8 cellular contexts compared by ENCODE assay signal in genomic region chr2:241858206-241859016, GRCh38. TPM values are rescaled to one million over a fixed set of nuclear protein-coding genes. Genes with fewer than 3 reads are reported as not detected.
DNase-seq lines count a peak whose midpoint lies in the region; ATAC-seq and TF ChIP-seq lines count a peak whose summit lies in the region.

Gene PDCD1, minus strand, starts transcription at chr2:241858894. Its CDS starts 56 bp downstream, at chr2:241858838.

- H3K36me3 ChIP-seq in OCI-LY1 (ENCODE audit: insufficient read depth, low read length) (no peaks in the 10 kb centered on the region), lower lobe of right lung (no peaks in the 10 kb centered on the region)

- H3K4me3 ChIP-seq in OCI-LY1 (ENCODE audit: low read depth, low read length, poor library complexity, severe bottlenecking) (no peak within 1 kb of the TSS), lower lobe of right lung (peak within 1 kb of the TSS; percentile 39)

- H3K79me2 ChIP-seq in OCI-LY1 (ENCODE audit: insufficient read depth, low read length), result no peaks in the 10 kb centered on the region

- no peaks in the 10 kb centered on the region for H4K20me1 ChIP-seq in OCI-LY1 (ENCODE audit: insufficient read depth, low read length)

- peaks cover 2% of the 10 kb centered on the region for H3K36me3 Mint-ChIP-seq in activated naive CD8-positive, alpha-beta T cell treated with anti-CD3 and anti-CD28 coated beads, Interleukin-2, amount 10 ng/mL, durations not matched to agents 7 days and 5 days

- no peak within 1 kb of the TSS for H2AFZ ChIP-seq in OCI-LY1 (ENCODE audit: low read length)

- intact Hi-C loops in lower lobe of right lung (cut with DNase I), result no loop called here

- ATAC-seq in GM19372 (IDR thresholded peaks at IDR 0.05; ENCODE audit: low read depth, unreplicated experiment) (peak; percentile 38), lower lobe of right lung (peak; percentile 16 to 25)
- ATAC-seq in activated naive CD8-positive, alpha-beta T cell treated with anti-CD3 and anti-CD28 coated beads, Interleukin-2, amount 10 ng/mL, durations not matched to agents 7 days and 5 days (ENCODE audit: low read depth), result peak; percentile 68

- POLR2A ChIA-PET in activated naive CD8-positive, alpha-beta T cell treated with anti-CD3 and anti-CD28 coated beads, Interleukin-2, amount 10 ng/mL, durations not matched to agents 7 days and 5 days (lab: Charles Lee), result interaction anchor here (0.9 to 2.4 kb wide), 2 partner anchors 14 to 172 kb away, joined by 5 to 10 read pairs; partner anchors contain the start of gene DTYMK

- H3K4me1 ChIP-seq in OCI-LY1 (ENCODE audit: insufficient read depth, low read length, severe bottlenecking) (peaks cover 16% of the 10 kb centered on the region), lower lobe of right lung (peaks cover 20% of the 10 kb centered on the region)

- H3K4me2 ChIP-seq in OCI-LY1 (ENCODE audit: low read length), result peak within 1 kb of the TSS; percentile 43

- H3K9me3 ChIP-seq in OCI-LY1 (ENCODE audit: low read length) (no peaks in the 10 kb centered on the region), lower lobe of right lung (no peaks in the 10 kb centered on the region)

- H3K4me1 Mint-ChIP-seq in activated naive CD8-positive, alpha-beta T cell treated with anti-CD3 and anti-CD28 coated beads, Interleukin-2, amount 10 ng/mL, durations not matched to agents 7 days and 5 days, result peaks cover 26% of the 10 kb centered on the region

- H3K9me2 ChIP-seq in OCI-LY1 (ENCODE audit: low read depth, low read length), result no peaks in the 10 kb centered on the region

- peak within 1 kb of the TSS; percentile 92 for H3K27ac Mint-ChIP-seq in activated naive CD8-positive, alpha-beta T cell treated with anti-CD3 and anti-CD28 coated beads, Interleukin-2, amount 10 ng/mL, durations not matched to agents 7 days and 5 days

- no peaks in the 10 kb centered on the region for H3F3A ChIP-seq in OCI-LY1 (ENCODE audit: insufficient read depth, low read length)

- peak within 1 kb of the TSS; percentile 83 for H3K4me3 Mint-ChIP-seq in activated naive CD8-positive, alpha-beta T cell treated with anti-CD3 and anti-CD28 coated beads, Interleukin-2, amount 10 ng/mL, durations not matched to agents 7 days and 5 days

- TF ChIP-seq CTCF in OCI-LY1 (IDR thresholded peaks at IDR 0.05; ENCODE audit: low read length), result no peak
- no peak for TF ChIP-seq CTCF in lower lobe of right lung (IDR thresholded peaks at IDR 0.05)

- peak within 1 kb of the TSS; percentile 41 for H3K27ac ChIP-seq in OCI-LY1 (ENCODE audit: low read depth, low read length, poor library complexity, severe bottlenecking)
- peak within 1 kb of the TSS; percentile 80 for H3K27ac ChIP-seq in lower lobe of right lung

- H3K9me3 Mint-ChIP-seq in activated naive CD8-positive, alpha-beta T cell treated with anti-CD3 and anti-CD28 coated beads, Interleukin-2, amount 10 ng/mL, durations not matched to agents 7 days and 5 days, result no peaks in the 10 kb centered on the region

- H3K27me3 Mint-ChIP-seq in activated naive CD8-positive, alpha-beta T cell treated with anti-CD3 and anti-CD28 coated beads, Interleukin-2, amount 10 ng/mL, durations not matched to agents 7 days and 5 days, result peaks cover 6% of the 10 kb centered on the region

- H3K27me3 ChIP-seq in OCI-LY1 (ENCODE audit: insufficient read depth, low read length) (peaks cover 5% of the 10 kb centered on the region; the same call in 1 of the 2 replicates), lower lobe of right lung (ENCODE audit: low read depth) (peaks cover 31% of the 10 kb centered on the region)

- H3K9ac ChIP-seq in OCI-LY1 (ENCODE audit: low read length), result no peak within 1 kb of the TSS

- DNase-seq in activated naive CD8-positive, alpha-beta T cell treated with anti-CD3 and anti-CD28 coated beads, Interleukin-2, amount 10 ng/mL, durations not matched to agents 7 days and 5 days, result peak; percentile 67
- DNase-seq in lower lobe of right lung, result peak; percentile 52
- peak; percentile 72 for DNase-seq in stimulated activated naive CD4-positive, alpha-beta T cell treated with Interleukin-2 at 50 U/mL for 16 hours (lab: John Stamatoyannopoulos, UW)
- DNase-seq in SK-N-DZ (ENCODE audit: low spot score), result no peak
- DNase-seq in NCI-H1930 (lab: John Stamatoyannopoulos, UW), result no peak
- no peak for DNase-seq in NCI-H128 (lab: John Stamatoyannopoulos, UW; ENCODE audit: unreplicated experiment)

RNA-seq across cellular contexts. Expression of gene PDCD1, which starts in this region (rescaled TPM):
- total RNA-seq in activated naive CD8-positive, alpha-beta T cell treated with anti-CD3 and anti-CD28 coated beads, Interleukin-2, amount 10 ng/mL, durations not matched to agents 7 days and 5 days, result 1 to 10 TPM; 5.4 to 6.6 TPM
- 1.4 TPM for total RNA-seq in lower lobe of right lung
- 1.4 and 1.5 TPM in 2 replicates for polyA plus RNA-seq in SK-N-DZ (2014; cell fraction: cytosol; rRNA removed)
- polyA plus RNA-seq in SK-N-DZ (2014; cell fraction: nucleus; rRNA removed), result 0.53 and 2.6 TPM in 2 replicates

Comparison
In these comparisons a context has a peak if more than half of its experiments do, and no peak if none do; other contexts are left out.
1. DNase-seq: peak in activated naive CD8-positive, alpha-beta T cell treated with anti-CD3 and anti-CD28 coated beads, Interleukin-2, amount 10 ng/mL, durations not matched to agents 7 days and 5 days (single experiment), lower lobe of right lung (single experiment) and stimulated activated naive CD4-positive, alpha-beta T cell treated with Interleukin-2 at 50 U/mL for 16 hours (single experiment); none in SK-N-DZ (single experiment), NCI-H1930 (0 of 2) and NCI-H128 (single experiment).
2. Peak in every context shown above with its lines, with median percentiles within 50 percentile points of each other: ATAC-seq.